In the genomic region with DNA sequence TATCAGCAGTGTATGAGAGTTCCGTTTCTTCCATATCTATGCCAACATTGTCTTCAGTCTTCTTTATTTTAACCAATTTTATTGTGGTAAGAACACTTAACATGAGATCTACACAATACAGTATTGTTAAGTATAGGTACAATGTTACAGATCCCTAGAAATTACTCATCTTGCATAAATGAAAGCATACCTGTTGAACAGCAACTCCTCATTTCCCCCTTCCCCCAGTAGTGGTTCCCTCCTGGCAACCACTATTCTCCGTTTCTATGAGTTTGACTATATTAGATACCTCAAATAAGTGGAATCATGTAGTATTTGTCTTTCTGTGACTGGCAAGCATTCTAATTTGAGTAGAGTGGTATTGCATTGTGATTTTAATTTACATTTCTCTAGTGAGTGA, we compare ENCODE assay signal across 33 cellular contexts.
"Had no signal": no experiment of that assay in that cellular context is flagged by ENCODE, and none has a peak within 500 bp of the region (broad histone marks: within the 10 kb centered on the region; RNA-seq: fewer than 3 reads in every experiment).

No MANE protein-coding gene starts in this region.

- H3K27ac Mint-ChIP-seq: activated CD4-positive, alpha-beta memory T cell treated with anti-CD3 and anti-CD28 coated beads for 36 hours; activated CD4-positive, alpha-beta T cell treated with anti-CD3 and anti-CD28 coated beads, Interleukin-2, amount 10 ng/mL, durations not matched to agents 24 days and 14 days; activated naive CD4-positive, alpha-beta T cell treated with anti-CD3 and anti-CD28 coated beads, Interleukin-2, amount 10 ng/mL, durations not matched to agents 7 days and 5 days; activated naive CD8-positive, alpha-beta T cell treated with anti-CD3 and anti-CD28 coated beads, Interleukin-2, amount 10 ng/mL, durations not matched to agents 7 days and 5 days; activated T-helper 1 cell treated with anti-CD3 and anti-CD28 coated beads, Interleukin-12 subunit alpha, Interleukin-12 subunit beta, Interleukin-2, Interleukin-4 antibody, amounts not matched to agents 30 ng/mL and 10 ng/mL and 1 ng/mL, durations not matched to agents 14 hours and 24 hours and 36 hours; mesothelial cell of epicardium; progenitor cell of endocrine pancreas; stimulated activated memory B cell treated with anti-CD40 and anti-IgM and Interleukin-4, amounts not matched to agents 10 μg/mL and 1 μg/mL and 100 μg/mL, for 72 hours; stimulated activated naive CD8-positive, alpha-beta T cell treated with anti-CD3 and anti-CD28 coated beads, Interleukin-15, amount 100 ng/mL, for 72 hours had no signal

- H3K9me3 Mint-ChIP-seq: activated CD4-positive, alpha-beta memory T cell treated with anti-CD3 and anti-CD28 coated beads for 36 hours; activated naive CD4-positive, alpha-beta T cell treated with anti-CD3 and anti-CD28 coated beads, Interleukin-2, amount 10 ng/mL, durations not matched to agents 7 days and 5 days; activated naive CD8-positive, alpha-beta T cell treated with anti-CD3 and anti-CD28 coated beads, Interleukin-2, amount 10 ng/mL, durations not matched to agents 7 days and 5 days; activated T-helper 1 cell treated with anti-CD3 and anti-CD28 coated beads, Interleukin-12 subunit alpha, Interleukin-12 subunit beta, Interleukin-2, Interleukin-4 antibody, amounts not matched to agents 30 ng/mL and 10 ng/mL and 1 ng/mL, durations not matched to agents 14 hours and 24 hours and 36 hours; brain; mesothelial cell of epicardium; naive B cell; stimulated activated memory B cell treated with anti-CD40 and anti-IgM and Interleukin-4, amounts not matched to agents 10 μg/mL and 1 μg/mL and 100 μg/mL, for 72 hours; stimulated activated naive CD8-positive, alpha-beta T cell treated with anti-CD3 and anti-CD28 coated beads, Interleukin-15, amount 100 ng/mL, for 72 hours had no signal

- H3K36me3 Mint-ChIP-seq: activated CD4-positive, alpha-beta memory T cell treated with anti-CD3 and anti-CD28 coated beads for 36 hours; activated naive CD4-positive, alpha-beta T cell treated with anti-CD3 and anti-CD28 coated beads, Interleukin-2, amount 10 ng/mL, durations not matched to agents 7 days and 5 days; activated naive CD8-positive, alpha-beta T cell treated with anti-CD3 and anti-CD28 coated beads, Interleukin-2, amount 10 ng/mL, durations not matched to agents 7 days and 5 days; brain; mesothelial cell of epicardium; naive B cell; stimulated activated memory B cell treated with anti-CD40 and anti-IgM and Interleukin-4, amounts not matched to agents 10 μg/mL and 1 μg/mL and 100 μg/mL, for 72 hours had no signal

- DNase-seq: activated CD4-positive, alpha-beta memory T cell treated with anti-CD3 and anti-CD28 coated beads for 36 hours; activated CD4-positive, alpha-beta T cell treated with anti-CD3 and anti-CD28 coated beads, Interleukin-2, amount 10 ng/mL, durations not matched to agents 24 days and 14 days; activated CD4-positive, CD25-positive, alpha-beta regulatory T cell treated with anti-CD3 and anti-CD28 coated beads, Interleukin-2, amount 50 U/mL, for 72 hours; activated CD8-positive, alpha-beta memory T cell treated with anti-CD3 and anti-CD28 coated beads, Interleukin-2, amount 50 U/mL, for 4 hours; activated gamma-delta T cell; activated naive CD4-positive, alpha-beta T cell treated with anti-CD3 and anti-CD28 coated beads, Interleukin-2, amount 10 ng/mL, durations not matched to agents 7 days and 5 days; activated naive CD8-positive, alpha-beta T cell treated with anti-CD3 and anti-CD28 coated beads, Interleukin-2, amount 10 ng/mL, durations not matched to agents 7 days and 5 days; activated T-cell treated with anti-CD3 and anti-CD28 coated beads, Interleukin-2, amount 50 U/mL, for 1 hour; cerebellar nuclear complex; dorsolateral prefrontal cortex; effector memory CD4-positive, alpha-beta T cell; erythroblast; gastrocnemius medialis; islet precursor cell; naive B cell; ovary; right lobe of liver; stimulated activated CD4-positive, alpha-beta T cell treated with anti-CD3 and anti-CD28 coated beads, Interleukin-12 subunit alpha, Interleukin-12 subunit beta, amount 100 ng/mL, for 4 hours; stimulated activated CD4-positive, alpha-beta T cell treated with anti-CD3 and anti-CD28 coated beads, Interleukin-4, amount 100 ng/mL, for 1 hour; stimulated activated naive CD8-positive, alpha-beta T cell treated with anti-CD3 and anti-CD28 coated beads, Interleukin-15, amount 100 ng/mL, for 72 hours; substantia nigra; upper lobe of left lung had no signal

- H3K36me3 ChIP-seq: ascending aorta, cardiac muscle cell, gastrocnemius medialis, ovary, right lobe of liver, upper lobe of left lung, vagina had no signal

- H3K27me3 Mint-ChIP-seq: activated CD4-positive, alpha-beta memory T cell treated with anti-CD3 and anti-CD28 coated beads for 36 hours; activated naive CD4-positive, alpha-beta T cell treated with anti-CD3 and anti-CD28 coated beads, Interleukin-2, amount 10 ng/mL, durations not matched to agents 7 days and 5 days; activated naive CD8-positive, alpha-beta T cell treated with anti-CD3 and anti-CD28 coated beads, Interleukin-2, amount 10 ng/mL, durations not matched to agents 7 days and 5 days; brain; naive B cell; progenitor cell of endocrine pancreas; stimulated activated memory B cell treated with anti-CD40 and anti-IgM and Interleukin-4, amounts not matched to agents 10 μg/mL and 1 μg/mL and 100 μg/mL, for 72 hours; stimulated activated naive CD8-positive, alpha-beta T cell treated with anti-CD3 and anti-CD28 coated beads, Interleukin-15, amount 100 ng/mL, for 72 hours had no signal

- ATAC-seq: gastrocnemius medialis; right lobe of liver; stimulated activated memory B cell treated with anti-CD40 and anti-IgM and Interleukin-4, amounts not matched to agents 10 μg/mL and 1 μg/mL and 100 μg/mL, for 72 hours; stimulated activated naive CD8-positive, alpha-beta T cell treated with anti-CD3 and anti-CD28 coated beads, Interleukin-15, amount 100 ng/mL, for 72 hours had no signal

- H3K27me3 ChIP-seq: ascending aorta, cardiac muscle cell, dorsolateral prefrontal cortex, gastrocnemius medialis, hepatocyte, ovary, right lobe of liver, upper lobe of left lung, vagina had no signal

- H3K27ac ChIP-seq: cardiac muscle cell, gastrocnemius medialis, hepatocyte, ovary, right lobe of liver, skin epidermis, upper lobe of left lung, vagina had no signal

- H3K4me3 Mint-ChIP-seq: activated CD4-positive, alpha-beta memory T cell treated with anti-CD3 and anti-CD28 coated beads for 36 hours; activated CD4-positive, alpha-beta T cell treated with anti-CD3 and anti-CD28 coated beads, Interleukin-2, amount 10 ng/mL, durations not matched to agents 24 days and 14 days; activated naive CD4-positive, alpha-beta T cell treated with anti-CD3 and anti-CD28 coated beads, Interleukin-2, amount 10 ng/mL, durations not matched to agents 7 days and 5 days; activated naive CD8-positive, alpha-beta T cell treated with anti-CD3 and anti-CD28 coated beads, Interleukin-2, amount 10 ng/mL, durations not matched to agents 7 days and 5 days; activated T-helper 1 cell treated with anti-CD3 and anti-CD28 coated beads, Interleukin-12 subunit alpha, Interleukin-12 subunit beta, Interleukin-2, Interleukin-4 antibody, amounts not matched to agents 30 ng/mL and 10 ng/mL and 1 ng/mL, durations not matched to agents 14 hours and 24 hours and 36 hours; brain; mesothelial cell of epicardium; naive B cell; stimulated activated memory B cell treated with anti-CD40 and anti-IgM and Interleukin-4, amounts not matched to agents 10 μg/mL and 1 μg/mL and 100 μg/mL, for 72 hours; stimulated activated naive CD8-positive, alpha-beta T cell treated with anti-CD3 and anti-CD28 coated beads, Interleukin-15, amount 100 ng/mL, for 72 hours had no signal

- H3K9me3 ChIP-seq: ascending aorta, gastrocnemius medialis, ovary, right lobe of liver, upper lobe of left lung, vagina had no signal

- H3K4me3 ChIP-seq: ascending aorta, cardiac muscle cell, coronary artery, dorsolateral prefrontal cortex, gastrocnemius medialis, hepatocyte, ovary, right lobe of liver, skin epidermis, upper lobe of left lung, vagina had no signal

- H3K4me1 Mint-ChIP-seq: activated naive CD4-positive, alpha-beta T cell treated with anti-CD3 and anti-CD28 coated beads, Interleukin-2, amount 10 ng/mL, durations not matched to agents 7 days and 5 days; stimulated activated memory B cell treated with anti-CD40 and anti-IgM and Interleukin-4, amounts not matched to agents 10 μg/mL and 1 μg/mL and 100 μg/mL, for 72 hours; stimulated activated naive CD8-positive, alpha-beta T cell treated with anti-CD3 and anti-CD28 coated beads, Interleukin-15, amount 100 ng/mL, for 72 hours had no signal
